In the genomic region with DNA sequence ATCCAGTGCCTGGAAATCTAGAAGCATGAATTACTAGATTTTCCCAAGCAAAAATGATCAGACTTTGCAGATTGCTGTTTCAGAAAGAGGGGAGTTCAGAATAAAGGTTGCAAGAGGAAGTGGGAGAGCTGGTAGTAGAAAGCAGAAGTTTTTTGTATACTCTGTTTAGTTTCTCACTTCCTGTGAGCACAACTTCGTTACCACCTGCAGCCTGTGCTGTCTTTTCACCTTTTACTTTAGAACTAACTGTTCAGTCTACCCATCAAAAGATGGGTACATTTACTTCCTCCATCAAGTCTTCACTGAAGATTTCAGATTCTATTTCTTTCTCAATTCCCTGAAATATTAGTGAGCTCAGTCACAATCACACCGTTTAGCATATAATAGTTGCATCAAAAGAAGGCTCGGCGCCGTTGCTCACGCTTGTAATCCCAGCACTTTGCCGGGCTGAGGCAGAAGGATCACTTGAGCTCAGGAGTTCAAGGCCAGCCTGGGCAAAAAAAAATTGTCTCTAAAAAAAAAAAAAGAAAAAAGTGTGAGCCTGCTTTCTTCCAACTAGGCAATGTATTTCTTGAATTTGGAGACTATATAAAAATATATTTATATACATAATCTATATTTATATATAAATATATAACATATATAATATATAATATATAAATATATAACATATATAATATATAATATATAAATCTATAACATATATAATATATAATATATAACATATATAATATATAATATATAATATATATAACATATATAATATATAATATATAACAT, we compare ENCODE assay signal across 9 cellular contexts. TPM values are rescaled to one million over a fixed set of nuclear protein-coding genes. Genes with fewer than 3 reads are reported as not detected.
DNase-seq lines count a peak whose midpoint lies in the region; ATAC-seq and TF ChIP-seq lines count a peak whose summit lies in the region.
"Had no signal": no experiment of that assay in that cellular context is flagged by ENCODE, and none has a peak within 500 bp of the region (broad histone marks: within the 10 kb centered on the region; RNA-seq: fewer than 3 reads in every experiment).

No MANE protein-coding gene starts in this region.

- intact Hi-C loops in activated CD4-positive, alpha-beta T cell treated with anti-CD3 and anti-CD28 coated beads for 36 hours (cut with DNase I, micrococcal nuclease) = loop anchor here in 1 of 2 experiments (5.0 kb wide), 1 partner anchor 370 kb away; no protein-coding TSS in a partner anchor
- intact Hi-C loops in vagina (cut with DNase I) = no loop called here

- POLR2A ChIA-PET in activated CD4-positive, alpha-beta T cell treated with anti-CD3 and anti-CD28 coated beads for 36 hours (lab: Charles Lee) = no interaction called here

- CTCF ChIA-PET in activated CD4-positive, alpha-beta T cell treated with anti-CD3 and anti-CD28 coated beads for 36 hours (lab: Charles Lee) = interaction anchor here (0.6 kb wide), 2 partner anchors 21 to 44 kb away, joined by 3 to 4 read pairs; no protein-coding TSS in a partner anchor

- H3K4me3 Mint-ChIP-seq in activated CD4-positive, alpha-beta T cell treated with anti-CD3 and anti-CD28 coated beads for 36 hours = peak overlapping the region; percentile 59

- no peak for TF ChIP-seq POLR2A in Peyer's patch (IDR thresholded peaks at IDR 0.05)
- TF ChIP-seq POLR2A in vagina (IDR thresholded peaks at IDR 0.05) = no peak

- ATAC-seq in activated CD4-positive, alpha-beta T cell treated with anti-CD3 and anti-CD28 coated beads for 36 hours = no peak
- ATAC-seq in HG02885 (IDR thresholded peaks at IDR 0.05; ENCODE audit: poor library complexity, unreplicated experiment) = peak; percentile 51
- ATAC-seq: A549 had no signal

- no peaks in the 10 kb centered on the region for H3K36me3 ChIP-seq in Peyer's patch
- H3K36me3 ChIP-seq in neutrophil = no peaks in the 10 kb centered on the region
- H3K36me3 ChIP-seq in vagina = peaks cover 0 to 8% of the 10 kb centered on the region in 2 donors

- peak overlapping the region; percentile 96 for H3K27ac Mint-ChIP-seq in activated CD4-positive, alpha-beta T cell treated with anti-CD3 and anti-CD28 coated beads for 36 hours

- H3K4me1 Mint-ChIP-seq in activated CD4-positive, alpha-beta T cell treated with anti-CD3 and anti-CD28 coated beads for 36 hours = peaks cover 46% of the 10 kb centered on the region

- H3K4me3 ChIP-seq in Peyer's patch = no peak overlapping the region
- peak overlapping the region; percentile 49 to 53 for H3K4me3 ChIP-seq in neutrophil (ENCODE audit: low read depth in 1 of 2, low read length in 1 of 2)
- no peak overlapping the region for H3K4me3 ChIP-seq in vagina

- H3K4me1 ChIP-seq in Peyer's patch (peaks cover 0 to 15% (median 8%) of the 10 kb centered on the region in 4 donors), neutrophil (ENCODE audit: control insufficient read depth in 1 of 2, insufficient read depth in 1 of 2, low read depth in 1 of 2, low read length in 1 of 2) (peaks cover 57 to 63% of the 10 kb centered on the region in 2 experiments), vagina (peaks cover 4% of the 10 kb centered on the region)

- H3K27me3 ChIP-seq in Peyer's patch (no peaks in the 10 kb centered on the region), neutrophil (no peaks in the 10 kb centered on the region), vagina (no peaks in the 10 kb centered on the region)

- H3K27me3 Mint-ChIP-seq in activated CD4-positive, alpha-beta T cell treated with anti-CD3 and anti-CD28 coated beads for 36 hours = no peaks in the 10 kb centered on the region

- DNase-seq in activated CD4-positive, alpha-beta T cell treated with anti-CD3 and anti-CD28 coated beads for 36 hours = peak; percentile 24
- no peak for DNase-seq in activated CD4-positive, alpha-beta T cell treated with anti-CD3 and anti-CD28 coated beads for 1 hour
- DNase-seq in Peyer's patch (peak in 2 of 3 donors; percentile 36 to 54), DMS53 (lab: John Stamatoyannopoulos, UW) (no peak), NCI-H1694 (lab: John Stamatoyannopoulos, UW) (no peak), vagina (ENCODE audit: extremely low spot score in 2 of 2) (no peak)

- H3K27ac ChIP-seq in Peyer's patch (peak overlapping the region in 3 of 4 donors; percentile 35 to 83 (median 43)), neutrophil (peak overlapping the region; percentile 88), vagina (no peak overlapping the region)
- H3K27ac ChIP-seq: A549 had no signal

- H3K36me3 Mint-ChIP-seq in activated CD4-positive, alpha-beta T cell treated with anti-CD3 and anti-CD28 coated beads for 36 hours (ENCODE audit: low read depth) = peaks cover 7% of the 10 kb centered on the region

- no peaks in the 10 kb centered on the region for H3K9me3 Mint-ChIP-seq in activated CD4-positive, alpha-beta T cell treated with anti-CD3 and anti-CD28 coated beads for 36 hours (ENCODE audit: low read depth)

- H3K9me3 ChIP-seq in Peyer's patch (no peaks in the 10 kb centered on the region), neutrophil (no peaks in the 10 kb centered on the region), vagina (no peaks in the 10 kb centered on the region)
- H3K9me3 ChIP-seq: A549 had no signal

- TF ChIP-seq CTCF in Peyer's patch (IDR thresholded peaks at IDR 0.05) (no peak), neutrophil (IDR thresholded peaks at IDR 0.05) (no peak), vagina (IDR thresholded peaks at IDR 0.05) (no peak)

RNA-seq across cellular contexts. Expression of gene CEP97, which starts 1.8 kb away (rescaled TPM):
- 10 to 100 TPM; 18.1 to 20.0 TPM for total RNA-seq in activated CD4-positive, alpha-beta T cell treated with anti-CD3 and anti-CD28 coated beads for 36 hours
- total RNA-seq in Peyer's patch (10 to 100 TPM in 1 of 4 donors, 1 to 10 TPM in 3; 3.3 to 18.2 (median 4.7) TPM), vagina (11.0 TPM)

RNA-seq across cellular contexts. Expression of gene RPL24, which starts 36.1 kb away (rescaled TPM):
- total RNA-seq in activated CD4-positive, alpha-beta T cell treated with anti-CD3 and anti-CD28 coated beads for 36 hours = 1,000 to 10,000 TPM; 1,807 to 1,945 TPM
- total RNA-seq in Peyer's patch (100 to 1,000 TPM; 392 to 657 (median 458) TPM), vagina (1,243 TPM)

RNA-seq across cellular contexts. Expression of gene ZBTB11, which starts 45.7 kb away (rescaled TPM):
- total RNA-seq in activated CD4-positive, alpha-beta T cell treated with anti-CD3 and anti-CD28 coated beads for 36 hours = 10 to 100 TPM; 25.1 to 26.0 TPM
- 10 to 100 TPM; 15.5 to 25.5 (median 22.9) TPM for total RNA-seq in Peyer's patch
- 27.5 TPM for total RNA-seq in vagina

RNA-seq across cellular contexts. Expression of gene NXPE3, which starts 56.4 kb away (rescaled TPM):
- total RNA-seq in activated CD4-positive, alpha-beta T cell treated with anti-CD3 and anti-CD28 coated beads for 36 hours = 10 to 100 TPM; 12.8 to 18.5 TPM
- 10 to 100 TPM in 1 of 4 donors, 1 to 10 TPM in 3; 1.4 to 62.7 (median 3.2) TPM for total RNA-seq in Peyer's patch
- total RNA-seq in vagina = 13.3 TPM

Comparison
In these comparisons a context has a peak if more than half of its experiments do, and no peak if none do; other contexts are left out.
1. DNase-seq: peak in activated CD4-positive, alpha-beta T cell treated with anti-CD3 and anti-CD28 coated beads for 36 hours (single experiment) and Peyer's patch (2 of 3); none in activated CD4-positive, alpha-beta T cell treated with anti-CD3 and anti-CD28 coated beads for 1 hour (single experiment), DMS53 (single experiment), NCI-H1694 (single experiment) and vagina (0 of 2).
2. H3K4me3 ChIP-seq: peak in neutrophil (2 of 2); none in Peyer's patch (0 of 4) and vagina (0 of 2).